Comparison of ENCODE assay signal across 20 cellular contexts in genomic region chr1:28935293-28935692, GRCh38. TPM values are rescaled to one million over a fixed set of nuclear protein-coding genes. Genes with fewer than 3 reads are reported as not detected.
A peak's percentile ranks its signal among the peaks of the same experiment; 100 is the strongest.
DNase-seq lines count a peak whose midpoint lies in the region; ATAC-seq lines count a peak whose summit lies in the region.
"Had no signal": no experiment of that assay in that cellular context is flagged by ENCODE, and none has a peak within 500 bp of the region (broad histone marks: within the 10 kb centered on the region; RNA-seq: fewer than 3 reads in every experiment).

No MANE protein-coding gene starts in this region.

- H3K4me1 ChIP-seq in CD4-positive, CD25-positive, alpha-beta regulatory T cell (ENCODE audit: control insufficient read depth, insufficient read depth, low read length, poor library complexity, severe bottlenecking) = peaks cover 89% of the 10 kb centered on the region
- peaks cover 81% of the 10 kb centered on the region for H3K4me1 ChIP-seq in CD8-positive, alpha-beta memory T cell (ENCODE audit: insufficient read depth, low read length)

- no peaks in the 10 kb centered on the region for H3K27me3 Mint-ChIP-seq in CD4-positive, CD25-positive, alpha-beta regulatory T cell
- no peaks in the 10 kb centered on the region for H3K27me3 Mint-ChIP-seq in CD8-positive, alpha-beta memory T cell
- no peaks in the 10 kb centered on the region for H3K27me3 Mint-ChIP-seq in activated T-helper 1 cell treated with anti-CD3 and anti-CD28 coated beads, Interleukin-12 subunit alpha, Interleukin-12 subunit beta, Interleukin-2, Interleukin-4 antibody, amounts not matched to agents 30 ng/mL and 10 ng/mL and 1 ng/mL, durations not matched to agents 14 hours and 24 hours and 36 hours (ENCODE audit: insufficient read depth)
- no peaks in the 10 kb centered on the region for H3K27me3 Mint-ChIP-seq in naive B cell

- H3K9me3 ChIP-seq in CD4-positive, CD25-positive, alpha-beta regulatory T cell (ENCODE audit: control insufficient read depth in 2 of 2, low read length in 2 of 2) = no peaks in the 10 kb centered on the region
- no peaks in the 10 kb centered on the region for H3K9me3 ChIP-seq in CD8-positive, alpha-beta memory T cell (ENCODE audit: low read length)

- H3K4me3 ChIP-seq in CD4-positive, CD25-positive, alpha-beta regulatory T cell (ENCODE audit: low read depth, low read length) = peak overlapping the region; percentile 58
- H3K4me3 ChIP-seq in CD8-positive, alpha-beta memory T cell (ENCODE audit: low read length) = no peak overlapping the region
- H3K4me3 ChIP-seq: BLaER1 treated with 17β-estradiol and CSF1 and Interleukin-3, amounts not matched to agents 10 nM and 100 nM had no signal

- intact Hi-C loops in activated T-helper 1 cell treated with anti-CD3 and anti-CD28 coated beads, Interleukin-12 subunit alpha, Interleukin-12 subunit beta, Interleukin-2, Interleukin-4 antibody, amounts not matched to agents 30 ng/mL and 10 ng/mL and 1 ng/mL, durations not matched to agents 14 hours and 24 hours and 36 hours (cut with micrococcal nuclease) = no loop called here

- CTCF ChIA-PET in CD8-positive, alpha-beta memory T cell (lab: Charles Lee) = interaction anchor here (0.6 to 1.2 kb wide), 2 partner anchors 53 to 60 kb away, joined by 3 read pairs; no protein-coding TSS in a partner anchor

- H3K27me3 ChIP-seq in CD4-positive, CD25-positive, alpha-beta regulatory T cell (ENCODE audit: control insufficient read depth, insufficient read depth, low read length) = no peaks in the 10 kb centered on the region
- H3K27me3 ChIP-seq in CD8-positive, alpha-beta memory T cell (ENCODE audit: insufficient read depth, low read length, poor library complexity, severe bottlenecking) = no peaks in the 10 kb centered on the region
- H3K27me3 ChIP-seq: BLaER1 treated with 17β-estradiol and CSF1 and Interleukin-3, amounts not matched to agents 10 nM and 100 nM had no signal

- H3K36me3 Mint-ChIP-seq in CD4-positive, CD25-positive, alpha-beta regulatory T cell = peaks cover 11% of the 10 kb centered on the region
- H3K36me3 Mint-ChIP-seq in CD8-positive, alpha-beta memory T cell = peaks cover 0 to 6% (median 5%) of the 10 kb centered on the region in 3 donors
- H3K36me3 Mint-ChIP-seq in activated T-helper 1 cell treated with anti-CD3 and anti-CD28 coated beads, Interleukin-12 subunit alpha, Interleukin-12 subunit beta, Interleukin-2, Interleukin-4 antibody, amounts not matched to agents 30 ng/mL and 10 ng/mL and 1 ng/mL, durations not matched to agents 14 hours and 24 hours and 36 hours (ENCODE audit: low read depth) = peaks cover 20% of the 10 kb centered on the region
- peaks cover 0 to 8% of the 10 kb centered on the region in 2 donors for H3K36me3 Mint-ChIP-seq in naive B cell

- POLR2A ChIA-PET in CD8-positive, alpha-beta memory T cell (lab: Charles Lee) = interaction anchor here (1.0 kb wide), 1 partner anchor 21 kb away, joined by 4 read pairs; the partner anchor contains the start of gene EPB41

- DNase-seq in CD4-positive, CD25-positive, alpha-beta regulatory T cell = no peak
- DNase-seq in CD8-positive, alpha-beta memory T cell = no peak
- no peak for DNase-seq in activated T-helper 1 cell treated with anti-CD3 and anti-CD28 coated beads, Interleukin-12 subunit alpha, Interleukin-12 subunit beta, Interleukin-2, Interleukin-4 antibody, amounts not matched to agents 30 ng/mL and 10 ng/mL and 1 ng/mL, durations not matched to agents 14 hours and 24 hours and 36 hours (ENCODE audit: low spot score)
- DNase-seq in naive B cell (no peak), NCI-H1436 (lab: John Stamatoyannopoulos, UW) (no peak), NCI-H1105 (lab: John Stamatoyannopoulos, UW) (no peak)
- DNase-seq: COR-L47, DMS79, H7, NCI-H1092 treated with DMSO at 0.1 percent for 48 hours, NCI-H2029 treated with DMSO at 0.1 percent for 48 hours, NCI-H2171, NCI-H446, NCI-H526, PC-3, Right ventricle myocardium superior had no signal

- peak overlapping the region in 3 of 4 donors; percentile 23 to 77 (median 75) for H3K4me3 Mint-ChIP-seq in CD4-positive, CD25-positive, alpha-beta regulatory T cell
- peak overlapping the region in 6 of 7 donors; percentile 24 to 83 (median 50) for H3K4me3 Mint-ChIP-seq in CD8-positive, alpha-beta memory T cell
- no peak overlapping the region for H3K4me3 Mint-ChIP-seq in activated T-helper 1 cell treated with anti-CD3 and anti-CD28 coated beads, Interleukin-12 subunit alpha, Interleukin-12 subunit beta, Interleukin-2, Interleukin-4 antibody, amounts not matched to agents 30 ng/mL and 10 ng/mL and 1 ng/mL, durations not matched to agents 14 hours and 24 hours and 36 hours
- peak overlapping the region in 1 of 8 donors; percentile 57 for H3K4me3 Mint-ChIP-seq in naive B cell

- no peak for ATAC-seq in CD4-positive, CD25-positive, alpha-beta regulatory T cell (ENCODE audit: low read depth in 2 of 2)
- ATAC-seq in naive B cell (ENCODE audit: low read depth in 2 of 2) (no peak), GM19467 (IDR thresholded peaks at IDR 0.05; ENCODE audit: unreplicated experiment) (no peak), GM18511 (IDR thresholded peaks at IDR 0.05; ENCODE audit: unreplicated experiment) (no peak)
- ATAC-seq: PC-3 had no signal

- peak overlapping the region; percentile 56 for H3K27ac ChIP-seq in CD4-positive, CD25-positive, alpha-beta regulatory T cell (ENCODE audit: insufficient read depth, low read length, poor library complexity, severe bottlenecking)
- no peak overlapping the region for H3K27ac ChIP-seq in CD8-positive, alpha-beta memory T cell (ENCODE audit: low read depth, low read length)
- H3K27ac ChIP-seq: BLaER1 treated with 17β-estradiol and CSF1 and Interleukin-3, amounts not matched to agents 10 nM and 100 nM; KMS-11 had no signal

- H3K9me3 Mint-ChIP-seq in CD4-positive, CD25-positive, alpha-beta regulatory T cell = peaks cover 0 to 3% (median 0%) of the 10 kb centered on the region in 7 donors
- H3K9me3 Mint-ChIP-seq in CD8-positive, alpha-beta memory T cell = peaks cover 0 to 3% (median 0%) of the 10 kb centered on the region in 5 donors
- peaks cover 6% of the 10 kb centered on the region for H3K9me3 Mint-ChIP-seq in activated T-helper 1 cell treated with anti-CD3 and anti-CD28 coated beads, Interleukin-12 subunit alpha, Interleukin-12 subunit beta, Interleukin-2, Interleukin-4 antibody, amounts not matched to agents 30 ng/mL and 10 ng/mL and 1 ng/mL, durations not matched to agents 14 hours and 24 hours and 36 hours
- H3K9me3 Mint-ChIP-seq in naive B cell = no peaks in the 10 kb centered on the region

- peak overlapping the region; percentile 49 to 77 (median 74) for H3K27ac Mint-ChIP-seq in CD4-positive, CD25-positive, alpha-beta regulatory T cell
- H3K27ac Mint-ChIP-seq in CD8-positive, alpha-beta memory T cell = peak overlapping the region in 7 of 8 donors; percentile 8 to 93 (median 63)
- H3K27ac Mint-ChIP-seq in activated T-helper 1 cell treated with anti-CD3 and anti-CD28 coated beads, Interleukin-12 subunit alpha, Interleukin-12 subunit beta, Interleukin-2, Interleukin-4 antibody, amounts not matched to agents 30 ng/mL and 10 ng/mL and 1 ng/mL, durations not matched to agents 14 hours and 24 hours and 36 hours = peak overlapping the region; percentile 7
- H3K27ac Mint-ChIP-seq in naive B cell = peak overlapping the region in 5 of 6 donors; percentile 19 to 94 (median 39)

- H3K36me3 ChIP-seq in CD4-positive, CD25-positive, alpha-beta regulatory T cell (ENCODE audit: control insufficient read depth, insufficient read depth, low read length) = no peaks in the 10 kb centered on the region
- no peaks in the 10 kb centered on the region for H3K36me3 ChIP-seq in CD8-positive, alpha-beta memory T cell (ENCODE audit: insufficient read depth, low read length)

- peaks cover 32 to 92% (median 67%) of the 10 kb centered on the region in 4 donors for H3K4me1 Mint-ChIP-seq in CD4-positive, CD25-positive, alpha-beta regulatory T cell
- peaks cover 77 to 89% (median 88%) of the 10 kb centered on the region in 3 donors for H3K4me1 Mint-ChIP-seq in CD8-positive, alpha-beta memory T cell
- H3K4me1 Mint-ChIP-seq in activated T-helper 1 cell treated with anti-CD3 and anti-CD28 coated beads, Interleukin-12 subunit alpha, Interleukin-12 subunit beta, Interleukin-2, Interleukin-4 antibody, amounts not matched to agents 30 ng/mL and 10 ng/mL and 1 ng/mL, durations not matched to agents 14 hours and 24 hours and 36 hours (ENCODE audit: low read depth) = peaks cover 35% of the 10 kb centered on the region
- peaks cover 35 to 61% (median 57%) of the 10 kb centered on the region in 3 donors for H3K4me1 Mint-ChIP-seq in naive B cell

RNA-seq across cellular contexts. Expression of gene EPB41, which starts 20.9 kb away (rescaled TPM):
- 309 TPM for total RNA-seq in CD4-positive, CD25-positive, alpha-beta regulatory T cell
- 100 to 1,000 TPM; 118 to 163 (median 140) TPM for polyA plus RNA-seq in CD4-positive, CD25-positive, alpha-beta regulatory T cell
- 10 to 100 TPM; 89.9 to 93.6 TPM for total RNA-seq in CD8-positive, alpha-beta memory T cell
- 96.2 TPM for polyA plus RNA-seq in CD8-positive, alpha-beta memory T cell
- 70.0 and 74.9 TPM in 2 replicates for total RNA-seq in activated T-helper 1 cell treated with anti-CD3 and anti-CD28 coated beads, Interleukin-12 subunit alpha, Interleukin-12 subunit beta, Interleukin-2, Interleukin-4 antibody, amounts not matched to agents 30 ng/mL and 10 ng/mL and 1 ng/mL, durations not matched to agents 14 hours and 24 hours and 36 hours
- polyA plus RNA-seq in naive B cell (ENCODE audit: low read depth in 6 of 6) = 10 to 100 TPM; 46.6 to 72.0 (median 62.5) TPM

Comparison
In these comparisons a context has a peak if more than half of its experiments do, and no peak if none do; other contexts are left out.
1. H3K27ac Mint-ChIP-seq: peak in every context shown above with its lines; median percentile 74 in CD4-positive, CD25-positive, alpha-beta regulatory T cell; 63 in CD8-positive, alpha-beta memory T cell; 39 in naive B cell; 7 in activated T-helper 1 cell treated with anti-CD3 and anti-CD28 coated beads, Interleukin-12 subunit alpha, Interleukin-12 subunit beta, Interleukin-2, Interleukin-4 antibody, amounts not matched to agents 30 ng/mL and 10 ng/mL and 1 ng/mL, durations not matched to agents 14 hours and 24 hours and 36 hours.